In genomic region chr3:175093738-175094137, GRCh38 we compare ENCODE assay signal across 23 cellular contexts.
"Had no signal": no experiment of that assay in that cellular context is flagged by ENCODE, and none has a peak within 500 bp of the region (broad histone marks: within the 10 kb centered on the region; RNA-seq: fewer than 3 reads in every experiment).

No MANE protein-coding gene starts in this region.

- H3K27me3 Mint-ChIP-seq: natural killer cell treated with Interleukin-12 subunit alpha and Interleukin-12 subunit beta and Interleukin-15 and Interleukin-18, amount 100 ng/mL, for 72 hours; progenitor cell of endocrine pancreas had no signal

- H2AFZ ChIP-seq: hepatocyte had no signal

- H3K27me3 ChIP-seq: hepatocyte, pancreas, tibial artery, upper lobe of left lung, uterus had no signal

- H3K4me1 Mint-ChIP-seq: stimulated activated effector memory CD8-positive, alpha-beta T cell treated with anti-CD3 and anti-CD28 coated beads, Interleukin-12 subunit alpha, Interleukin-12 subunit beta, amount 100 ng/mL, for 72 hours had no signal

- H3K4me3 Mint-ChIP-seq: natural killer cell treated with Interleukin-12 subunit alpha and Interleukin-12 subunit beta and Interleukin-15 and Interleukin-18, amount 100 ng/mL, for 72 hours; stimulated activated effector memory CD8-positive, alpha-beta T cell treated with anti-CD3 and anti-CD28 coated beads, Interleukin-12 subunit alpha, Interleukin-12 subunit beta, amount 100 ng/mL, for 72 hours had no signal

- H3K36me3 ChIP-seq: pancreas, tibial artery, upper lobe of left lung, uterus had no signal

- H3K4me2 ChIP-seq: hepatocyte, smooth muscle cell had no signal

- H3K9me3 ChIP-seq: pancreas, tibial artery, upper lobe of left lung, uterus had no signal

- H3K27ac Mint-ChIP-seq: natural killer cell treated with Interleukin-12 subunit alpha and Interleukin-12 subunit beta and Interleukin-15 and Interleukin-18, amount 100 ng/mL, for 72 hours; progenitor cell of endocrine pancreas; stimulated activated effector memory CD8-positive, alpha-beta T cell treated with anti-CD3 and anti-CD28 coated beads, Interleukin-12 subunit alpha, Interleukin-12 subunit beta, amount 100 ng/mL, for 72 hours had no signal

- ATAC-seq: left cardiac atrium; left ventricle myocardium superior; natural killer cell treated with Interleukin-12 subunit alpha and Interleukin-12 subunit beta and Interleukin-15 and Interleukin-18, amount 100 ng/mL, for 72 hours; pancreas; right cardiac atrium; stimulated activated effector memory CD8-positive, alpha-beta T cell treated with anti-CD3 and anti-CD28 coated beads, Interleukin-12 subunit alpha, Interleukin-12 subunit beta, amount 100 ng/mL, for 72 hours; stimulated activated naive CD8-positive, alpha-beta T cell treated with anti-CD3 and anti-CD28 coated beads, Interleukin-15, Interleukin-2, amounts not matched to agents 100 U/mL and 50 U/mL, for 24 hours had no signal

- H3K79me2 ChIP-seq: hepatocyte had no signal

- DNase-seq: effector CD8-positive, alpha-beta T cell; foreskin melanocyte; head of caudate nucleus; kidney; left cardiac atrium; left ventricle myocardium superior; mesenchymal stem cell; midbrain; occipital lobe; pancreas; right cardiac atrium; stimulated activated CD4-positive, alpha-beta T cell treated with anti-CD3 and anti-CD28 coated beads, Interleukin-2, amount 100 ng/mL, for 48 hours; stimulated activated CD8-positive, alpha-beta memory T cell treated with anti-CD3 and anti-CD28 coated beads, Interleukin-4, amount 100 ng/mL, for 48 hours; stimulated activated naive CD8-positive, alpha-beta T cell treated with anti-CD3 and anti-CD28 coated beads, Interleukin-15, Interleukin-2, amounts not matched to agents 100 U/mL and 50 U/mL, for 24 hours; tibial artery; upper lobe of left lung; uterus had no signal

- H3K4me3 ChIP-seq: hepatocyte, lung, pancreas, smooth muscle cell, tibial artery, upper lobe of left lung, uterus had no signal

- H3K27ac ChIP-seq: hepatocyte, pancreas, tibial artery, upper lobe of left lung, uterus had no signal
